In the genomic region with DNA sequence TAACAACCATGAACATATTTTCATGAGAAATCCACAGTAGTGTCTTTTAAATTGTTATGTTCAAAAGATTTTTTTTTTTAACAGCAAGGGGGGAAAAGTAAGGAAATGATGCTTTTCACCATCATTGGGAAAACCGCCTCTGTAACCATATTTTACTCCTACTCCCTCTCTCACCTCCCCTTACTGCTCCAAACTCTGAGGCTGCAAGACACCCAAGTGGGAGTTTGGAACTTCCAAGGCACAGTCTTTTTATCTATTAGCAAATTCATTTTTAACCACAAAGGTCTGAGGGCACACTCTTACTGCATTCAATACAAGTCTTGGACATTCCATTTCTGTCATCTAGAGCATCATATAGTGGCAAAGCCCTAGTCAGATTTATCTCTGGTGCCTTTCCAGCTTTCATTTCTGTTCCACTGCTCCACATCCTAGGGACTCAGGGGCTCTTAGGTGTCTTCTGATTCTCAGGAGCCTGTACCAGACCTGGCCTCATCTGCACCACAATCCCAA, we compare ENCODE assay signal across 27 cellular contexts. TPM values are rescaled to one million over a fixed set of nuclear protein-coding genes. Genes with fewer than 3 reads are reported as not detected.
A peak's percentile ranks its signal among the peaks of the same experiment; 100 is the strongest.
DNase-seq lines count a peak whose midpoint lies in the region; ATAC-seq and TF ChIP-seq lines count a peak whose summit lies in the region.
"Had no signal": no experiment of that assay in that cellular context is flagged by ENCODE, and none has a peak within 500 bp of the region (broad histone marks: within the 10 kb centered on the region; RNA-seq: fewer than 3 reads in every experiment).

No MANE protein-coding gene starts in this region.

- DNase-seq in EH (ENCODE audit: low read depth) (peak; percentile 33), GM03348 (ENCODE audit: low spot score) (peak; percentile 7), brain microvascular endothelial cell (peak; percentile 49), iris pigment epithelial cell (ENCODE audit: low read depth) (peak; percentile 62)
- no peak for DNase-seq in CD4-positive, alpha-beta memory T cell
- DNase-seq: C1 segment of cervical spinal cord; CD8-positive, alpha-beta memory T cell; DMS 273 treated with DMSO at 0.1 percent for 48 hours; DMS79; H9; NCI-H1048; NCI-H1417 treated with DMSO at 0.1 percent for 48 hours; NCI-H1694 treated with DMSO at 0.1 percent for 48 hours; NCI-H2081 treated with DMSO at 0.1 percent for 48 hours; NCI-H2171; NCI-H226; NCI-H510A; NCI-H69; SHP77 had no signal

- CTCF ChIA-PET in CD4-positive, alpha-beta memory T cell (lab: Charles Lee; ENCODE audit: partially characterized antibody) = interaction anchor here (0.8 to 1.2 kb wide), 2 partner anchors 19 to 282 kb away, joined by 3 read pairs; partner anchors contain the start of gene WDR5B

- H3K9me3 Mint-ChIP-seq in CD4-positive, alpha-beta memory T cell = no peaks in the 10 kb centered on the region
- H3K9me3 Mint-ChIP-seq: CD8-positive, alpha-beta memory T cell; GM23338; H9 had no signal

- no peaks in the 10 kb centered on the region for H3K27me3 Mint-ChIP-seq in CD4-positive, alpha-beta memory T cell
- H3K27me3 Mint-ChIP-seq: CD8-positive, alpha-beta memory T cell had no signal

- H3K27ac ChIP-seq in brain microvascular endothelial cell = no peak overlapping the region
- H3K27ac ChIP-seq in CD4-positive, alpha-beta memory T cell (ENCODE audit: low read depth, low read length) = no peak overlapping the region
- H3K27ac ChIP-seq: A549, HL-60, RWPE1 had no signal

- ATAC-seq in GM18520 (IDR thresholded peaks at IDR 0.05; ENCODE audit: unreplicated experiment) = no peak
- ATAC-seq in HG03108 (IDR thresholded peaks at IDR 0.05; ENCODE audit: unreplicated experiment) = no peak
- ATAC-seq in HG03432 (IDR thresholded peaks at IDR 0.05; ENCODE audit: unreplicated experiment) = no peak
- ATAC-seq: A549, GM23338, Panc1 had no signal

- TF ChIP-seq CTCF in brain microvascular endothelial cell (IDR thresholded peaks at IDR 0.05; ENCODE audit: low read depth, low read length, missing control alignments) = no peak

- no peaks in the 10 kb centered on the region for H3K9me3 ChIP-seq in CD4-positive, alpha-beta memory T cell (ENCODE audit: control insufficient read depth in 1 of 2, low read length in 2 of 2)
- H3K9me3 ChIP-seq: A549 had no signal

- H3K4me3 ChIP-seq in brain microvascular endothelial cell (ENCODE audit: low read depth, low read length) = no peak overlapping the region
- no peak overlapping the region for H3K4me3 ChIP-seq in CD4-positive, alpha-beta memory T cell (ENCODE audit: low read length in 2 of 2)
- H3K4me3 ChIP-seq: A549, GM23338 had no signal

- POLR2A ChIA-PET in CD4-positive, alpha-beta memory T cell (lab: Charles Lee; ENCODE audit: partially characterized antibody) = no interaction called here

- no peaks in the 10 kb centered on the region for H3K4me1 ChIP-seq in CD4-positive, alpha-beta memory T cell (ENCODE audit: insufficient read depth, low read length)
- H3K4me1 ChIP-seq: A549 had no signal

- H3K27me3 ChIP-seq in brain microvascular endothelial cell (replicated peaks) = no peaks in the 10 kb centered on the region
- H3K27me3 ChIP-seq in CD4-positive, alpha-beta memory T cell (ENCODE audit: insufficient read depth, low read length) = no peaks in the 10 kb centered on the region

- H3K36me3 Mint-ChIP-seq in CD4-positive, alpha-beta memory T cell = peaks cover 7 to 8% of the 10 kb centered on the region in 2 donors

- H3K36me3 ChIP-seq in brain microvascular endothelial cell (replicated peaks) = no peaks in the 10 kb centered on the region
- no peaks in the 10 kb centered on the region for H3K36me3 ChIP-seq in CD4-positive, alpha-beta memory T cell (ENCODE audit: insufficient read depth, low read length)

- peaks cover 0 to 6% (median 5%) of the 10 kb centered on the region in 4 donors for H3K4me1 Mint-ChIP-seq in CD4-positive, alpha-beta memory T cell

- intact Hi-C loops in CD4-positive, alpha-beta memory T cell (cut with micrococcal nuclease) = no loop called here

- in situ Hi-C loops in brain microvascular endothelial cell (cut with HindIII; ENCODE audit: low pct_ligation_motif_present, low sequenced_read_pairs) = no loop called here

- no peak overlapping the region for H3K27ac Mint-ChIP-seq in CD4-positive, alpha-beta memory T cell
- H3K27ac Mint-ChIP-seq: GM23338, H9 had no signal

- H3K4me3 Mint-ChIP-seq in CD4-positive, alpha-beta memory T cell = no peak overlapping the region
- H3K4me3 Mint-ChIP-seq: CD8-positive, alpha-beta memory T cell; GM23338; H9 had no signal

RNA-seq across cellular contexts. Expression of gene FAM162A, which starts 13.2 kb away (rescaled TPM):
- total RNA-seq in CD4-positive, alpha-beta memory T cell = 10 to 100 TPM; 31.1 to 32.8 TPM
- 100 to 1,000 TPM in 1 of 2 donors, 10 to 100 TPM in 1; 96.6 to 136 TPM for polyA plus RNA-seq in CD4-positive, alpha-beta memory T cell

RNA-seq across cellular contexts. Expression of gene MIX23, which starts 14.2 kb away (rescaled TPM):
- 10 to 100 TPM; 23.4 to 25.1 TPM for total RNA-seq in CD4-positive, alpha-beta memory T cell
- 1 to 10 TPM; 5.3 to 8.9 TPM for polyA plus RNA-seq in CD4-positive, alpha-beta memory T cell

RNA-seq across cellular contexts. Expression of gene WDR5B, which starts 18.7 kb away (rescaled TPM):
- 10 to 100 TPM; 19.2 to 19.4 TPM for total RNA-seq in CD4-positive, alpha-beta memory T cell
- 1 to 10 TPM; 1.0 to 2.3 TPM for polyA plus RNA-seq in CD4-positive, alpha-beta memory T cell

Comparison
In these comparisons a context has a peak if more than half of its experiments do, and no peak if none do; other contexts are left out.
1. DNase-seq: peak in EH (single experiment), GM03348 (single experiment), brain microvascular endothelial cell (single experiment) and iris pigment epithelial cell (single experiment); none in CD4-positive, alpha-beta memory T cell (0 of 5).